Comparison of ENCODE assay signal across 18 cellular contexts in the genomic region with DNA sequence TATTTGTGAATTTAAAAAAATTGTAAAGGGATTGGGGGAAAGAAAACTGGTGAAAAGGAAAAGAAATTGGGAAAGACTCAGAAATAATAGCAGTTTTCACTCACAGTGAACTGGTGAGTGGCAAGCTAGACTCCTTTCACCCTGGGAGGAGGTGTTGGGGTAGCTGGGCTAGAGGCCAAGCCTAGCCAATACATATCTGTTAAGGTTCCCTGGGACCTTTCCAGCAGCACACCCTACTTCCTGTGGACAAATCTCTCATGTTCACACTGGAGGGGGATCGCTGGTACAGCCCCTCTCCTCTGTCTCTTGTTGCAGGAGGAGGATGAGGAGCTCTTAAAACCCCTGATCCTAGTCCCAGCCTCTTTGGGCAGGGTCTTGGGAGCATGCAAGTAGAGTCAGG. TPM values are rescaled to one million over a fixed set of nuclear protein-coding genes. Genes with fewer than 3 reads are reported as not detected.
DNase-seq lines count a peak whose midpoint lies in the region; ATAC-seq and TF ChIP-seq lines count a peak whose summit lies in the region.
"Had no signal": no experiment of that assay in that cellular context is flagged by ENCODE, and none has a peak within 500 bp of the region (broad histone marks: within the 10 kb centered on the region; RNA-seq: fewer than 3 reads in every experiment).

No MANE protein-coding gene starts in this region.

- peaks cover 0 to 1% of the 10 kb centered on the region in 2 donors for H3K36me3 Mint-ChIP-seq in activated T-cell treated with anti-CD3 and anti-CD28 coated beads, Interleukin-2, amount 50 U/mL, for 72 hours (ENCODE audit: insufficient read depth in 2 of 2)
- no peaks in the 10 kb centered on the region for H3K36me3 Mint-ChIP-seq in natural killer cell
- H3K36me3 Mint-ChIP-seq: CD8-positive, alpha-beta T cell had no signal

- TF ChIP-seq POLR2A in GM18505 (IDR thresholded peaks at IDR 0.05; ENCODE audit: borderline replicate concordance, extremely low read depth, insufficient read depth, insufficient read length), result no peak

- peaks cover 60% of the 10 kb centered on the region for H3K27me3 Mint-ChIP-seq in activated T-cell treated with anti-CD3 and anti-CD28 coated beads, Interleukin-2, amount 50 U/mL, for 72 hours (ENCODE audit: low read depth)
- H3K27me3 Mint-ChIP-seq in natural killer cell (ENCODE audit: low read depth in 2 of 2), result peaks cover 52 to 58% of the 10 kb centered on the region in 2 donors

- intact Hi-C loops in natural killer cell (cut with micrococcal nuclease), result no loop called here

- POLR2A ChIA-PET in HEK293 (lab: Yijun Ruan, JAX), result no interaction called here

- no peak overlapping the region for H3K4me3 ChIP-seq in HEK293 (ENCODE audit: low read depth, low read length)
- no peak overlapping the region for H3K4me3 ChIP-seq in SK-N-MC
- H3K4me3 ChIP-seq in osteoblast (ENCODE audit: insufficient read depth, low read length), result no peak overlapping the region
- H3K4me3 ChIP-seq: A549, BLaER1, SJSA1 had no signal

- H3K36me3 ChIP-seq in HEK293 (ENCODE audit: control insufficient read depth in 2 of 2, insufficient read depth in 1 of 2, low read length in 2 of 2) (no peaks in the 10 kb centered on the region), SK-N-MC (ENCODE audit: insufficient read depth, low read length) (no peaks in the 10 kb centered on the region), osteoblast (ENCODE audit: insufficient read depth, low read length) (no peaks in the 10 kb centered on the region)
- H3K36me3 ChIP-seq: BLaER1, SJSA1 had no signal

- H3K9ac ChIP-seq in SK-N-MC (ENCODE audit: insufficient read length), result no peak overlapping the region
- H3K9ac ChIP-seq: BLaER1 had no signal

- no peaks in the 10 kb centered on the region for H3K79me2 ChIP-seq in osteoblast (ENCODE audit: insufficient read depth, low read length)

- H3K4me1 ChIP-seq in HEK293 (ENCODE audit: control insufficient read depth, insufficient read depth, low read length), result no peaks in the 10 kb centered on the region; the same call in 1 of the 2 replicates
- peaks cover 21% of the 10 kb centered on the region for H3K4me1 ChIP-seq in osteoblast (ENCODE audit: insufficient read depth, low read length)

- no peak overlapping the region for H2AFZ ChIP-seq in osteoblast (ENCODE audit: low read length)

- H3K4me1 Mint-ChIP-seq in activated T-cell treated with anti-CD3 and anti-CD28 coated beads, Interleukin-2, amount 50 U/mL, for 72 hours (ENCODE audit: low read depth), result peaks cover 52% of the 10 kb centered on the region
- H3K4me1 Mint-ChIP-seq in natural killer cell, result peaks cover 6 to 18% of the 10 kb centered on the region in 2 donors

- H3K27me3 ChIP-seq in osteoblast (ENCODE audit: insufficient read depth, low read length), result peaks cover 57% of the 10 kb centered on the region

- no peak for ATAC-seq in activated T-cell treated with anti-CD3 and anti-CD28 coated beads, Interleukin-2, amount 50 U/mL, for 72 hours (replicated peaks in 1 of 2)
- ATAC-seq in GM18505 (IDR thresholded peaks at IDR 0.05; ENCODE audit: unreplicated experiment) (no peak), natural killer cell (no peak)
- ATAC-seq: A549; CD8-positive, alpha-beta T cell had no signal

- no peak overlapping the region for H3K27ac Mint-ChIP-seq in activated T-cell treated with anti-CD3 and anti-CD28 coated beads, Interleukin-2, amount 50 U/mL, for 72 hours
- H3K27ac Mint-ChIP-seq in natural killer cell, result no peak overlapping the region
- H3K27ac Mint-ChIP-seq: CD8-positive, alpha-beta T cell had no signal

- TF ChIP-seq CTCF in HEK293 (tag by site-specific recombination; IDR thresholded peaks at IDR 0.05), result no peak
- TF ChIP-seq CTCF in osteoblast (IDR thresholded peaks at IDR 0.05; ENCODE audit: extremely low read depth, low read depth, low read length), result no peak
- TF ChIP-seq CTCF in natural killer cell (IDR thresholded peaks at IDR 0.05), result no peak

- DNase-seq in activated T-cell treated with anti-CD3 and anti-CD28 coated beads, Interleukin-2, amount 50 U/mL, for 72 hours, result no peak
- DNase-seq in activated T-cell treated with anti-CD3 and anti-CD28 coated beads, Interleukin-2, amount 50 U/mL, for 48 hours, result no peak
- DNase-seq in SK-N-MC (ENCODE audit: low read depth, low spot score) (no peak), osteoblast (ENCODE audit: insufficient read length, low spot score, missing footprints) (peak; percentile 66), natural killer cell (no peak), NCI-H524 (lab: John Stamatoyannopoulos, UW) (no peak)
- DNase-seq: Calu3; CD8-positive, alpha-beta T cell; NCI-H1092; NCI-H1436 treated with DMSO at 0.1 percent for 48 hours; NCI-H2029; NCI-H446 treated with DMSO at 0.1 percent for 48 hours; NCI-H748 treated with DMSO at 0.1 percent for 48 hours had no signal

- no peak overlapping the region for H3K27ac ChIP-seq in HEK293 (ENCODE audit: extremely low read depth, low read depth, low read length)
- peak overlapping the region; percentile 90 for H3K27ac ChIP-seq in SK-N-MC
- no peak overlapping the region for H3K27ac ChIP-seq in osteoblast (ENCODE audit: low read depth, low read length)
- H3K27ac ChIP-seq: A549, BLaER1, SJSA1 had no signal

- CTCF ChIA-PET in HEK293 (lab: Yijun Ruan, JAX), result interaction anchor here (0.5 to 3.6 kb wide), 5 partner anchors 10 to 325 kb away, joined by 3 to 16 read pairs (median 4); no protein-coding TSS in a partner anchor

- no peaks in the 10 kb centered on the region for H3K9me3 Mint-ChIP-seq in activated T-cell treated with anti-CD3 and anti-CD28 coated beads, Interleukin-2, amount 50 U/mL, for 72 hours
- no peaks in the 10 kb centered on the region for H3K9me3 Mint-ChIP-seq in natural killer cell
- H3K9me3 Mint-ChIP-seq: CD8-positive, alpha-beta T cell had no signal

- H3K9me3 ChIP-seq in HEK293 (ENCODE audit: control insufficient read depth, insufficient read depth, low read depth, low read length), result no peaks in the 10 kb centered on the region
- no peaks in the 10 kb centered on the region for H3K9me3 ChIP-seq in SK-N-MC (ENCODE audit: low read depth, low read length)
- H3K9me3 ChIP-seq in osteoblast (ENCODE audit: low read depth, low read length), result no peaks in the 10 kb centered on the region
- H3K9me3 ChIP-seq: A549 had no signal

- H3K4me2 ChIP-seq in osteoblast (ENCODE audit: insufficient read depth, low read length), result no peak overlapping the region
- H3K4me2 ChIP-seq: A549 had no signal

- no peaks in the 10 kb centered on the region for H4K20me1 ChIP-seq in osteoblast (ENCODE audit: insufficient read depth, low read length)

- H3K4me3 Mint-ChIP-seq in activated T-cell treated with anti-CD3 and anti-CD28 coated beads, Interleukin-2, amount 50 U/mL, for 72 hours, result peak overlapping the region; percentile 18 to 42
- no peak overlapping the region for H3K4me3 Mint-ChIP-seq in natural killer cell
- H3K4me3 Mint-ChIP-seq: CD8-positive, alpha-beta T cell had no signal

TF ChIP-seq in HEK293, 187 proteins besides CTCF, POLR2A, EP300 and RAD21:
- TF ChIP-seq ZNF701 (tag by site-specific recombination; IDR thresholded peaks at IDR 0.05) (no peak), PRDM1 (tag by site-specific recombination; IDR thresholded peaks at IDR 0.05) (0 out of 2 replicates have a peak, but pooled peaks have one; percentile 42), YY1 (tag by site-specific recombination; IDR thresholded peaks at IDR 0.05) (no peak)

RNA-seq across cellular contexts. Expression of gene RPP25, which starts 3.7 kb away (rescaled TPM):
- 1 to 10 TPM; 2.2 to 3.6 TPM for total RNA-seq in activated T-cell treated with anti-CD3 and anti-CD28 coated beads, Interleukin-2, amount 50 U/mL, for 72 hours
- total RNA-seq in osteoblast (6.2 and 6.9 TPM in 2 replicates), natural killer cell (under 1 TPM; 0.21 to 0.84 (median 0.50) TPM)

RNA-seq across cellular contexts. Expression of gene COX5A, which starts 22.4 kb away (rescaled TPM):
- total RNA-seq in activated T-cell treated with anti-CD3 and anti-CD28 coated beads, Interleukin-2, amount 50 U/mL, for 72 hours, result 100 to 1,000 TPM; 241 to 246 TPM
- total RNA-seq in osteoblast (27.1 and 38.9 TPM in 2 replicates), natural killer cell (10 to 100 TPM; 69.7 to 90.0 (median 76.9) TPM)

RNA-seq across cellular contexts. Expression of gene SCAMP5, which starts 35.1 kb away (rescaled TPM):
- 1 to 10 TPM in 1 of 2 donors, under 1 TPM in 1; 0.31 to 1.2 TPM for total RNA-seq in activated T-cell treated with anti-CD3 and anti-CD28 coated beads, Interleukin-2, amount 50 U/mL, for 72 hours
- total RNA-seq in osteoblast, result 0.88 and 1.8 TPM in 2 replicates
- 1 to 10 TPM in 1 of 3 donors, under 1 TPM in 2; 0.09 to 2.7 (median 0.54) TPM for total RNA-seq in natural killer cell

RNA-seq across cellular contexts. Expression of gene FAM219B, which starts 53.6 kb away (rescaled TPM):
- total RNA-seq in activated T-cell treated with anti-CD3 and anti-CD28 coated beads, Interleukin-2, amount 50 U/mL, for 72 hours, result 10 to 100 TPM; 88.3 to 90.1 TPM
- total RNA-seq in osteoblast (36.6 and 46.3 TPM in 2 replicates), natural killer cell (100 to 1,000 TPM in 1 of 3 donors, 10 to 100 TPM in 2; 63.5 to 107 (median 69.0) TPM)
